Comparison of ENCODE assay signal across 34 cellular contexts in the genomic region with DNA sequence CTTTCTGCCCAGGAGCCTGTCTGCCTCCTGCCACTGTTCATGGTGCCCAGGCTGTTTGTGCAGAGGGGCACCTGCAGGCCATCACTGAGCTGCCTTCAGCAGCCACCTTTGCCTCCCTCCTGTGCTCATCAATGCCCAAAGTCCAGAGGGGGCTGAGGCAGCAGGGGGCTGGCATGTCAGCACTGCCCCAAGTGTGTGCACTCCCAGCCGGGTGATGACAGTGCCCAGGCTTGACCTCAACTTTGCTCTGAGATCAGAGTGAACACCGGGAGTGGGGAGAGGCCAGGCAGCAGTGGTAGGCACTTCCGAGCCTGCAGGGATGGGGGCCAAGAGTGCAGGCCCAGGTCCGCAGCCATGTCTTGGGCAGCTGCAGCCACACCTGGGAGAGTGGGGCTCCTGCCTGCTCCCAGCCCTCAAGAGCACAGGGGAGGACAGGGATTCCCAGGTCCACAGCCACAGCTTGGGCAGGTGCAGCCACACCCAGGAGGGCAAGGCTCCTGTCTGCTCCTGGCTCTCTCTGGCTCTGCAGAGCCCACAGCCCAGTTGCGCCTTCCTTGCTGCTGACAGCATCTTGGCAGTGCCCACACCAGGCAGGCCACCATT. TPM values are rescaled to one million over a fixed set of nuclear protein-coding genes. Genes with fewer than 3 reads are reported as not detected.
"Had no signal": no experiment of that assay in that cellular context is flagged by ENCODE, and none has a peak within 500 bp of the region (broad histone marks: within the 10 kb centered on the region; RNA-seq: fewer than 3 reads in every experiment).

No MANE protein-coding gene starts in this region.

- DNase-seq: activated B cell treated with CpG ODN at 0.5 μM for 24 hours; activated CD4-positive, alpha-beta T cell treated with anti-CD3 and anti-CD28 coated beads for 48 hours; activated CD4-positive, alpha-beta T cell treated with anti-CD3 and anti-CD28 coated beads, Interleukin-2, amount 50 U/mL, for 1 hour; activated CD4-positive, alpha-beta T cell treated with anti-CD3 and anti-CD28 coated beads, Interleukin-2, amount 50 U/mL, for 48 hours; activated CD8-positive, alpha-beta memory T cell treated with anti-CD3 and anti-CD28 coated beads for 24 hours; activated CD8-positive, alpha-beta T cell treated with anti-CD3 and anti-CD28 coated beads for 36 hours; activated effector memory CD4-positive, alpha-beta T cell treated with Interleukin-2 at 50 U/mL for 16 hours; activated gamma-delta T cell treated with Interleukin-2 at 50 U/mL for 16 hours; activated naive CD4-positive, alpha-beta T cell treated with anti-CD3 and anti-CD28 coated beads, Interleukin-2, amount 50 U/mL, for 16 hours; activated naive CD4-positive, alpha-beta T cell treated with Interleukin-2 at 50 U/mL for 16 hours; activated T-cell treated with anti-CD3 and anti-CD28 coated beads, Interleukin-2, amount 50 U/mL, for 4 hours; amniotic stem cell; aorta; body of pancreas; central memory CD4-positive, alpha-beta T cell; cerebellar nuclear complex; colonic mucosa; effector memory CD4-positive, alpha-beta T cell; endodermal cell; erythroblast; foreskin keratinocyte; gastrocnemius medialis; glutamatergic neuron; heart left ventricle; T-helper 1 cell; T-helper 17 cell; T1000; WERI-Rb-1 had no signal

- H3K4me3 ChIP-seq: body of pancreas, cardiac muscle cell, colonic mucosa, esophagus muscularis mucosa, gastrocnemius medialis, heart left ventricle had no signal

- H3K36me3 ChIP-seq: cardiac muscle cell, colonic mucosa, esophagus muscularis mucosa, gastrocnemius medialis, heart left ventricle, WERI-Rb-1 had no signal

- H3K27me3 ChIP-seq: body of pancreas, cardiac muscle cell, colonic mucosa, esophagus muscularis mucosa, gastrocnemius medialis, heart left ventricle had no signal

- H3K4me1 ChIP-seq: body of pancreas, colonic mucosa, esophagus muscularis mucosa, foreskin keratinocyte, gastrocnemius medialis, heart left ventricle had no signal

- H3K9me3 ChIP-seq: body of pancreas, colonic mucosa, esophagus muscularis mucosa, gastrocnemius medialis had no signal

- ATAC-seq: activated CD4-positive, CD25-positive, alpha-beta regulatory T cell treated with anti-CD3 and anti-CD28 coated beads, Interleukin-2, amount 50 U/mL, for 24 hours; activated CD8-positive, alpha-beta T cell treated with anti-CD3 and anti-CD28 coated beads for 36 hours; activated T-cell treated with anti-CD3 and anti-CD28 coated beads, Interleukin-2, amount 50 U/mL, for 4 hours; activated T-helper 17 cell treated with anti-CD3 and anti-CD28 coated beads, Interleukin-2, amount 50 U/mL, for 72 hours; body of pancreas; foreskin keratinocyte; gastrocnemius medialis; T-helper 17 cell had no signal

- H3K27ac ChIP-seq: body of pancreas, cardiac muscle cell, colonic mucosa, esophagus muscularis mucosa, foreskin keratinocyte, gastrocnemius medialis, heart left ventricle, WERI-Rb-1 had no signal

RNA-seq across cellular contexts. Expression of a gene that starts 15.2 kb away (rescaled TPM):
- total RNA-seq: activated B cell treated with CpG ODN at 0.5 μM for 24 hours; activated CD8-positive, alpha-beta T cell treated with anti-CD3 and anti-CD28 coated beads for 36 hours; activated T-cell treated with anti-CD3 and anti-CD28 coated beads, Interleukin-2, amount 50 U/mL, for 4 hours; activated T-helper 17 cell treated with anti-CD3 and anti-CD28 coated beads, Interleukin-2, amount 50 U/mL, for 72 hours; body of pancreas; cardiac muscle cell; dermis microvascular lymphatic vessel endothelial cell; endodermal cell; esophagus muscularis mucosa; foreskin keratinocyte; heart left ventricle; T-helper 17 cell had no signal
- polyA plus RNA-seq: foreskin keratinocyte, heart left ventricle had no signal

RNA-seq across cellular contexts. Expression of a gene that starts 27.1 kb away (rescaled TPM):
- total RNA-seq: activated CD8-positive, alpha-beta T cell treated with anti-CD3 and anti-CD28 coated beads for 36 hours; activated T-helper 17 cell treated with anti-CD3 and anti-CD28 coated beads, Interleukin-2, amount 50 U/mL, for 72 hours; cardiac muscle cell; dermis microvascular lymphatic vessel endothelial cell; foreskin keratinocyte; T-helper 17 cell had no signal

RNA-seq across cellular contexts. Expression of a gene that starts 44.7 kb away (rescaled TPM):
- total RNA-seq: activated B cell treated with CpG ODN at 0.5 μM for 24 hours; activated CD8-positive, alpha-beta T cell treated with anti-CD3 and anti-CD28 coated beads for 36 hours; activated T-helper 17 cell treated with anti-CD3 and anti-CD28 coated beads, Interleukin-2, amount 50 U/mL, for 72 hours; cardiac muscle cell; dermis microvascular lymphatic vessel endothelial cell; endodermal cell; T-helper 17 cell had no signal

RNA-seq across cellular contexts. Expression of a gene that starts 48.7 kb away (rescaled TPM):
- total RNA-seq: activated B cell treated with CpG ODN at 0.5 μM for 24 hours; activated CD8-positive, alpha-beta T cell treated with anti-CD3 and anti-CD28 coated beads for 36 hours; activated T-cell treated with anti-CD3 and anti-CD28 coated beads, Interleukin-2, amount 50 U/mL, for 4 hours; activated T-helper 17 cell treated with anti-CD3 and anti-CD28 coated beads, Interleukin-2, amount 50 U/mL, for 72 hours; aorta; body of pancreas; cardiac muscle cell; colonic mucosa; endodermal cell; esophagus muscularis mucosa; foreskin keratinocyte; gastrocnemius medialis; heart left ventricle; T-helper 17 cell had no signal
- polyA plus RNA-seq: adipose tissue, aorta, cardiac muscle cell, foreskin keratinocyte, heart left ventricle had no signal
